In the genomic region with DNA sequence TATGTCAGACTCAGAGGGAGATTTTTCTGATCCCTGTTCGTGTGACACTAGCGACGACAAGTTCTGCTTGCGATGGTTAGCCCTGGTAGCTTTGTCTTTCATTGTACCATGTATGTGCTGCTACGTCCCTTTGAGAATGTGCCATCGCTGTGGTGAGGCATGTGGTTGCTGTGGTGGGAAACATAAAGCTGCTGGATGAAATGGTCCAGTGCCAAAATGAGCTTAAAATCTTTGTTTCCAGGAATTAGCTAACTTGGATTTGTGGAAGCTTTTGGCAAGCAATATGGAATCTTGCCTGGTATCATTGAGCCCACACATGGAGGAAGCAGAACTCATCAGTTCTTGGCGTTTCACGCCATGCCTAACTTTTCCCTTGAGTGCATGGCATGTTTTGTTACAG, we compare ENCODE assay signal across 13 cellular contexts.
DNase-seq lines count a peak whose midpoint lies in the region; ATAC-seq and TF ChIP-seq lines count a peak whose summit lies in the region.
"Had no signal": no experiment of that assay in that cellular context is flagged by ENCODE, and none has a peak within 500 bp of the region (broad histone marks: within the 10 kb centered on the region; RNA-seq: fewer than 3 reads in every experiment).

No MANE protein-coding gene starts in this region.

- no peak for DNase-seq in left ventricle myocardium inferior
- DNase-seq in Right ventricle myocardium superior = no peak
- DNase-seq in astrocyte of the cerebellum (ENCODE audit: low read depth) = peak; percentile 68
- peak; percentile 25 for DNase-seq in fibroblast of the aortic adventitia (ENCODE audit: low read depth)
- DNase-seq in NCI-H1436 treated with DMSO at 0.1 percent for 48 hours (lab: John Stamatoyannopoulos, UW) = no peak
- no peak for DNase-seq in spleen
- no peak for DNase-seq in NCI-H2107 treated with DMSO at 0.1 percent for 48 hours (lab: John Stamatoyannopoulos, UW; ENCODE audit: unreplicated experiment)
- DNase-seq: 8988T; CD4-positive, CD25-positive, alpha-beta regulatory T cell; DMS53; GF-D8 had no signal

- TF ChIP-seq CTCF in left ventricle myocardium inferior (IDR thresholded peaks at IDR 0.05; ENCODE audit: borderline replicate concordance) (no peak), astrocyte of the cerebellum (IDR thresholded peaks at IDR 0.05; ENCODE audit: low read depth, low read length, missing control alignments) (no peak), fibroblast of the aortic adventitia (IDR thresholded peaks at IDR 0.05; ENCODE audit: insufficient read depth, low read length) (no peak), spleen (IDR thresholded peaks at IDR 0.05 in 8 of 11, conservative IDR thresholded peaks at IDR 0.05 in 3 of 11) (no peak)

- no peak for TF ChIP-seq POLR2A in spleen (IDR thresholded peaks at IDR 0.05)

- H3K4me1 ChIP-seq in left ventricle myocardium inferior = no peaks in the 10 kb centered on the region
- H3K4me1 ChIP-seq in spleen = no peaks in the 10 kb centered on the region

- H3K27me3 ChIP-seq in left ventricle myocardium inferior (ENCODE audit: low read depth) = no peaks in the 10 kb centered on the region
- no peaks in the 10 kb centered on the region for H3K27me3 ChIP-seq in spleen (replicated peaks in 1 of 7)
- H3K27me3 ChIP-seq: BLaER1 treated with 17β-estradiol and CSF1 and Interleukin-3, amounts not matched to agents 10 nM and 100 nM had no signal

- H3K36me3 ChIP-seq in left ventricle myocardium inferior = peaks cover 25% of the 10 kb centered on the region
- H3K36me3 ChIP-seq in spleen = peaks cover 0 to 22% (median 0%) of the 10 kb centered on the region in 6 donors

- intact Hi-C loops in left ventricle myocardium inferior (cut with micrococcal nuclease) = loop anchor here (10.0 kb wide), 1 partner anchor 97 kb away; a partner anchor contains a TSS
- intact Hi-C loops in Right ventricle myocardium superior (cut with DNase I) = loop anchor here (10.0 kb wide), 1 partner anchor 277 kb away; no protein-coding TSS in a partner anchor
- intact Hi-C loops in spleen (cut with DNase I; ENCODE audit: low total_unique reads) = loop anchor here (5.0 kb wide), 1 partner anchor 354 kb away; no protein-coding TSS in a partner anchor

- in situ Hi-C loops in astrocyte of the cerebellum (cut with HindIII; ENCODE audit: low sequenced_read_pairs) = loop anchor here (25.0 kb wide), 1 partner anchor 339 kb away; no protein-coding TSS in a partner anchor

- H3K9me3 ChIP-seq in left ventricle myocardium inferior (replicated peaks) (no peaks in the 10 kb centered on the region), spleen (no peaks in the 10 kb centered on the region)
- H3K9me3 ChIP-seq: BLaER1 treated with 17β-estradiol and CSF1 and Interleukin-3, amounts not matched to agents 10 nM and 100 nM had no signal

- WGBS in spleen, 5 donors = 92 to 95% (median 93%) methylated on average over 8 of the region's 8 CpGs

- ATAC-seq in Right ventricle myocardium superior (ENCODE audit: poor library complexity) = no peak
- ATAC-seq: HepG2 had no signal

- H3K4me3 ChIP-seq in left ventricle myocardium inferior (no peak overlapping the region), astrocyte of the cerebellum (ENCODE audit: low read depth, low read length) (no peak overlapping the region), fibroblast of the aortic adventitia (ENCODE audit: low read depth, low read length) (no peak overlapping the region), spleen (no peak overlapping the region)
- H3K4me3 ChIP-seq: BLaER1 treated with 17β-estradiol and CSF1 and Interleukin-3, amounts not matched to agents 10 nM and 100 nM had no signal

- H3K27ac ChIP-seq in left ventricle myocardium inferior (replicated peaks) = peak overlapping the region; percentile 7
- no peak overlapping the region for H3K27ac ChIP-seq in spleen
- H3K27ac ChIP-seq: BLaER1 treated with 17β-estradiol and CSF1 and Interleukin-3, amounts not matched to agents 10 nM and 100 nM had no signal

Comparison
In these comparisons a context has a peak if more than half of its experiments do, and no peak if none do; other contexts are left out.
1. DNase-seq: peak in astrocyte of the cerebellum (single experiment) and fibroblast of the aortic adventitia (single experiment); none in left ventricle myocardium inferior (single experiment), Right ventricle myocardium superior (single experiment), NCI-H1436 treated with DMSO at 0.1 percent for 48 hours (single experiment), spleen (single experiment) and NCI-H2107 treated with DMSO at 0.1 percent for 48 hours (single experiment).